ENCODE assay signal across 14 cellular contexts in genomic region chr7:50711271-50712175, GRCh38.
A peak's percentile ranks its signal among the peaks of the same experiment; 100 is the strongest.
DNase-seq lines count a peak whose midpoint lies in the region; ATAC-seq, FAIRE-seq and TF ChIP-seq lines count a peak whose summit lies in the region.
"Had no signal": no experiment of that assay in that cellular context is flagged by ENCODE, and none has a peak within 500 bp of the region (broad histone marks: within the 10 kb centered on the region; RNA-seq: fewer than 3 reads in every experiment).

No MANE protein-coding gene starts in this region.

- in situ Hi-C loops in gastrocnemius medialis (cut with MboI; ENCODE audit: low sequenced_read_pairs in 4 of 4), result no loop called here

- H3K27ac ChIP-seq in heart right ventricle, result peak overlapping the region in 2 of 10 donors; percentile 63 to 66
- H3K27ac ChIP-seq in gastrocnemius medialis, result peak overlapping the region; percentile 33 to 73 (median 59)

- H3K9me3 ChIP-seq in heart right ventricle (no peaks in the 10 kb centered on the region), gastrocnemius medialis (no peaks in the 10 kb centered on the region)

- TF ChIP-seq CTCF in bronchial epithelial cell (IDR thresholded peaks at IDR 0.05; ENCODE audit: insufficient read depth, low read length, severe bottlenecking), result no peak
- TF ChIP-seq CTCF in heart right ventricle (IDR thresholded peaks at IDR 0.05), result no peak
- TF ChIP-seq CTCF in gastrocnemius medialis (IDR thresholded peaks at IDR 0.05 in 4 of 5, conservative IDR thresholded peaks at IDR 0.05 in 1 of 5), result no peak

- peaks cover 12 to 100% (median 59%) of the 10 kb centered on the region in 9 donors for H3K4me1 ChIP-seq in heart right ventricle
- peaks cover 44 to 64% of the 10 kb centered on the region in 2 donors for H3K4me1 ChIP-seq in gastrocnemius medialis

- H3K27me3 ChIP-seq in bronchial epithelial cell (ENCODE audit: control insufficient read depth, insufficient read depth, low read length), result no peaks in the 10 kb centered on the region
- H3K27me3 ChIP-seq in heart right ventricle, result no peaks in the 10 kb centered on the region
- H3K27me3 ChIP-seq in gastrocnemius medialis, result no peaks in the 10 kb centered on the region

- TF ChIP-seq POLR2A in H54 (IDR thresholded peaks at IDR 0.05; ENCODE audit: low read depth, low read length) (no peak), gastrocnemius medialis (IDR thresholded peaks at IDR 0.05) (no peak)

- H3K4me3 ChIP-seq in bronchial epithelial cell (ENCODE audit: low read depth, low read length) (no peak overlapping the region), heart right ventricle (no peak overlapping the region), gastrocnemius medialis (no peak overlapping the region)

- peak in 7 of 8 donors; percentile 18 to 60 (median 40) for ATAC-seq in heart right ventricle
- ATAC-seq in gastrocnemius medialis, result peak; percentile 81 to 85
- no peak for ATAC-seq in HG02938 (IDR thresholded peaks at IDR 0.05; ENCODE audit: unreplicated experiment)
- ATAC-seq: activated CD8-positive, alpha-beta T cell treated with anti-CD3 and anti-CD28 coated beads for 36 hours; naive thymus-derived CD4-positive, alpha-beta T cell had no signal

- DNase-seq in H54 (ENCODE audit: insufficient read length, low spot score), result peak; percentile 55
- DNase-seq in bronchial epithelial cell (ENCODE audit: low read depth), result peak; percentile 44
- peak; percentile 41 to 56 for DNase-seq in heart right ventricle
- DNase-seq in gastrocnemius medialis, result peak; percentile 70 to 84
- no peak for DNase-seq in NCI-H1694 treated with DMSO at 0.1 percent for 48 hours (lab: John Stamatoyannopoulos, UW)
- DNase-seq in activated CD4-positive, alpha-beta T cell treated with anti-CD3 and anti-CD28 coated beads for 1 hour, result no peak
- DNase-seq: activated CD8-positive, alpha-beta T cell treated with anti-CD3 and anti-CD28 coated beads for 36 hours; activated naive CD4-positive, alpha-beta T cell treated with anti-CD3 and anti-CD28 coated beads, Interleukin-2, amount 10 ng/mL, durations not matched to agents 7 days and 5 days; CD8-positive, alpha-beta memory T cell; HFFc6; naive thymus-derived CD4-positive, alpha-beta T cell; small intestine; T-helper 2 cell had no signal

- H3K36me3 ChIP-seq in bronchial epithelial cell (ENCODE audit: control insufficient read depth, insufficient read depth, low read length), result peaks cover 3% of the 10 kb centered on the region
- H3K36me3 ChIP-seq in heart right ventricle, result peaks cover 0 to 5% (median 0%) of the 10 kb centered on the region in 9 donors
- H3K36me3 ChIP-seq in gastrocnemius medialis, result no peaks in the 10 kb centered on the region

- WGBS in heart right ventricle, 2 donors, result 64 to 66% methylated on average over 14 of the region's 14 CpGs

- FAIRE-seq in H54 (lab: Jason Lieb, UNC), result no peak
- FAIRE-seq in bronchial epithelial cell (lab: Jason Lieb, UNC), result no peak
- FAIRE-seq: small intestine had no signal

- intact Hi-C loops in heart right ventricle (cut with DNase I) (loop anchor here in 2 of 10 donors (5.0 kb wide), 2 partner anchors 76 to 81 kb away; no protein-coding TSS in a partner anchor), gastrocnemius medialis (cut with DNase I; ENCODE audit: low total_unique reads) (loop anchor here (2.0 to 5.0 kb wide), 2 partner anchors 55 to 91 kb away; no protein-coding TSS in a partner anchor)

Comparison
In these comparisons a context has a peak if more than half of its experiments do, and no peak if none do; other contexts are left out.
1. DNase-seq: peak in H54 (single experiment), bronchial epithelial cell (single experiment), heart right ventricle (2 of 2) and gastrocnemius medialis (2 of 2); none in NCI-H1694 treated with DMSO at 0.1 percent for 48 hours (single experiment) and activated CD4-positive, alpha-beta T cell treated with anti-CD3 and anti-CD28 coated beads for 1 hour (single experiment).